In genomic region chr4:54784188-54784671, GRCh38 we compare ENCODE assay signal across 10 cellular contexts.
DNase-seq lines count a peak whose midpoint lies in the region; ATAC-seq and TF ChIP-seq lines count a peak whose summit lies in the region.
"Had no signal": no experiment of that assay in that cellular context is flagged by ENCODE, and none has a peak within 500 bp of the region (broad histone marks: within the 10 kb centered on the region; RNA-seq: fewer than 3 reads in every experiment).

No MANE protein-coding gene starts in this region.

- H3K4me3 ChIP-seq in mucosa of rectum (ENCODE audit: low read length in 2 of 2) (no peak overlapping the region), uterus (no peak overlapping the region)

- no peak for TF ChIP-seq CTCF in uterus (IDR thresholded peaks at IDR 0.05)

- H3K36me3 ChIP-seq in mucosa of rectum (ENCODE audit: control insufficient read depth in 2 of 2, insufficient read depth in 2 of 2, low read length in 2 of 2): no peaks in the 10 kb centered on the region
- H3K36me3 ChIP-seq in uterus: no peaks in the 10 kb centered on the region

- H3K27me3 ChIP-seq in mucosa of rectum (ENCODE audit: control insufficient read depth in 2 of 2, insufficient read depth in 2 of 2, low read length in 2 of 2): no peaks in the 10 kb centered on the region
- no peaks in the 10 kb centered on the region for H3K27me3 ChIP-seq in uterus

- no peak for TF ChIP-seq POLR2A in uterus (IDR thresholded peaks at IDR 0.05)

- intact Hi-C loops in uterus (cut with DNase I; ENCODE audit: low total_unique reads): no loop called here

- H3K9me3 ChIP-seq in mucosa of rectum (ENCODE audit: control insufficient read depth in 2 of 2, low read length in 2 of 2) (no peaks in the 10 kb centered on the region), uterus (no peaks in the 10 kb centered on the region)

- DNase-seq in NCI-H345 (lab: John Stamatoyannopoulos, UW) (peak; percentile 13), NCI-H345 treated with DMSO at 0.1 percent for 48 hours (lab: John Stamatoyannopoulos, UW; ENCODE audit: unreplicated experiment) (no peak), uterus (peak; percentile 87 to 88), NK-92 (lab: John Stamatoyannopoulos, UW; ENCODE audit: unreplicated experiment) (no peak)
- DNase-seq: mesendoderm, NCI-H82 had no signal

- H3K9ac ChIP-seq in mucosa of rectum (ENCODE audit: low read depth in 1 of 2, low read length in 2 of 2): no peak overlapping the region

- H3K4me1 ChIP-seq in mucosa of rectum (ENCODE audit: control insufficient read depth in 2 of 2, insufficient read depth in 2 of 2, low read length in 2 of 2): no peaks in the 10 kb centered on the region
- H3K4me1 ChIP-seq in uterus: peaks cover 21 to 22% of the 10 kb centered on the region in 2 donors

- peak overlapping the region; percentile 6 to 40 for H3K27ac ChIP-seq in mucosa of rectum (ENCODE audit: low read depth in 2 of 2, low read length in 2 of 2)
- peak overlapping the region; percentile 74 to 82 for H3K27ac ChIP-seq in uterus

- ATAC-seq in esophagus mucosa (peak; percentile 36), GM18867 (IDR thresholded peaks at IDR 0.05; ENCODE audit: unreplicated experiment) (no peak), GM21737 (IDR thresholded peaks at IDR 0.05; ENCODE audit: unreplicated experiment) (no peak)

Comparison
In these comparisons a context has a peak if more than half of its experiments do, and no peak if none do; other contexts are left out.
1. DNase-seq: peak in NCI-H345 (single experiment) and uterus (2 of 2); none in NCI-H345 treated with DMSO at 0.1 percent for 48 hours (single experiment) and NK-92 (single experiment).